15 cellular contexts compared by ENCODE assay signal in genomic region chr15:83248944-83249343, GRCh38. TPM values are rescaled to one million over a fixed set of nuclear protein-coding genes. Genes with fewer than 3 reads are reported as not detected.
DNase-seq lines count a peak whose midpoint lies in the region; ATAC-seq and TF ChIP-seq lines count a peak whose summit lies in the region.
"Had no signal": no experiment of that assay in that cellular context is flagged by ENCODE, and none has a peak within 500 bp of the region (broad histone marks: within the 10 kb centered on the region; RNA-seq: fewer than 3 reads in every experiment).

No MANE protein-coding gene starts in this region.

- no CpG with 5 or more reads among the region's 3 CpGs for WGBS in neuronal stem cell (ENCODE audit: extremely low coverage in 2 of 2, insufficient read length in 2 of 2, insufficient replicate concordance in 1 of 2), 2 donors

- H3K4me3 ChIP-seq in BLaER1 (no peak overlapping the region), PC-3 (ENCODE audit: low read length) (no peak overlapping the region), neuronal stem cell (ENCODE audit: low read length in 2 of 2) (no peak overlapping the region), Peyer's patch (no peak overlapping the region)
- H3K4me3 ChIP-seq: GM12878 had no signal

- H3K36me3 ChIP-seq in BLaER1 (no peaks in the 10 kb centered on the region), PC-3 (ENCODE audit: low read depth, low read length) (no peaks in the 10 kb centered on the region), neuronal stem cell (replicated peaks in 1 of 2; ENCODE audit: control insufficient read depth in 2 of 2, insufficient read depth in 2 of 2, low read length in 2 of 2) (no peaks in the 10 kb centered on the region), Peyer's patch (no peaks in the 10 kb centered on the region)

- no peak overlapping the region for H3K23ac ChIP-seq in neuronal stem cell (ENCODE audit: low read depth, low read length, poor library complexity)

- no peaks in the 10 kb centered on the region for H3F3A ChIP-seq in PC-3 (ENCODE audit: low read length, unreplicated experiment)

- H4K20me1 ChIP-seq in BLaER1 (no peaks in the 10 kb centered on the region), PC-3 (ENCODE audit: low read length) (no peaks in the 10 kb centered on the region)

- POLR2A ChIA-PET in PC-3 (lab: Charles Lee; ENCODE audit: unreplicated experiment), result no interaction called here

- H2BK12ac ChIP-seq in neuronal stem cell (ENCODE audit: low read length), result no peak overlapping the region

- H3K4ac ChIP-seq in neuronal stem cell (ENCODE audit: low read length), result no peak overlapping the region

- H4K91ac ChIP-seq in neuronal stem cell (ENCODE audit: low read depth, low read length, poor library complexity), result no peak overlapping the region

- H3K18ac ChIP-seq in neuronal stem cell (ENCODE audit: low read length), result no peak overlapping the region

- H2AK5ac ChIP-seq in neuronal stem cell (ENCODE audit: low read depth, low read length), result no peak overlapping the region

- peak overlapping the region; percentile 3; the same call in 1 of the 2 replicates for H3K27ac ChIP-seq in BLaER1
- no peak overlapping the region for H3K27ac ChIP-seq in PC-3 (ENCODE audit: low read length)
- no peak overlapping the region for H3K27ac ChIP-seq in neuronal stem cell (replicated peaks; ENCODE audit: low read length)
- no peak overlapping the region for H3K27ac ChIP-seq in Peyer's patch
- H3K27ac ChIP-seq in foreskin keratinocyte, result no peak overlapping the region

- H3K14ac ChIP-seq in neuronal stem cell (ENCODE audit: low read length), result no peak overlapping the region

- H3K4me1 ChIP-seq in BLaER1 (no peaks in the 10 kb centered on the region; the same call in 1 of the 2 replicates), PC-3 (ENCODE audit: insufficient read depth, low read length) (peaks cover 11% of the 10 kb centered on the region), neuronal stem cell (ENCODE audit: control insufficient read depth in 2 of 2, insufficient read depth in 1 of 2, low read depth in 1 of 2, low read length in 2 of 2) (peaks cover 4 to 8% of the 10 kb centered on the region in 2 donors), Peyer's patch (no peaks in the 10 kb centered on the region), foreskin keratinocyte (no peaks in the 10 kb centered on the region)

- no peak overlapping the region for H2BK5ac ChIP-seq in neuronal stem cell (ENCODE audit: low read length)

- H3K9me3 ChIP-seq in BLaER1 (peaks cover 5% of the 10 kb centered on the region; the same call in 1 of the 2 replicates), PC-3 (ENCODE audit: low read length) (no peaks in the 10 kb centered on the region), neuronal stem cell (replicated peaks in 1 of 2; ENCODE audit: control insufficient read depth in 2 of 2, insufficient read depth in 1 of 2, low read depth in 1 of 2, low read length in 2 of 2) (no peaks in the 10 kb centered on the region), Peyer's patch (no peaks in the 10 kb centered on the region)

- H2BK15ac ChIP-seq in neuronal stem cell (ENCODE audit: low read length), result no peak overlapping the region

- no peaks in the 10 kb centered on the region for H3K79me1 ChIP-seq in neuronal stem cell (ENCODE audit: low read depth, low read length)

- TF ChIP-seq POLR2A in Peyer's patch (IDR thresholded peaks at IDR 0.05), result no peak

- H3K9ac ChIP-seq in BLaER1 (no peak overlapping the region), PC-3 (ENCODE audit: low read length) (no peak overlapping the region), neuronal stem cell (ENCODE audit: low read depth, low read length, poor library complexity) (no peak overlapping the region)

- ATAC-seq in PC-3 (no peak), foreskin keratinocyte (no peak), HG02571 (IDR thresholded peaks at IDR 0.05; ENCODE audit: unreplicated experiment) (no peak)

- H2BK120ac ChIP-seq in neuronal stem cell (ENCODE audit: low read depth, low read length), result no peak overlapping the region

- no peak for DNase-seq in PC-3
- peak; percentile 6 for DNase-seq in kidney tubule cell (ENCODE audit: low spot score)
- no peak for DNase-seq in neuronal stem cell (ENCODE audit: low spot score)
- DNase-seq in Peyer's patch, result no peak
- no peak for DNase-seq in foreskin keratinocyte
- DNase-seq: 8988T; CD4-positive, alpha-beta T cell; DMS 273 treated with DMSO at 0.1 percent for 48 hours had no signal

- H3K4me2 ChIP-seq in BLaER1 (no peak overlapping the region), PC-3 (ENCODE audit: low read length) (no peak overlapping the region), neuronal stem cell (ENCODE audit: insufficient read depth, low read length, poor library complexity, severe bottlenecking) (peak overlapping the region; percentile 27)

- CTCF ChIA-PET in PC-3 (lab: Charles Lee), result interaction anchor here (0.5 to 3.4 kb wide), 8 partner anchors 124 to 857 kb away, joined by 3 to 23 read pairs (median 6); no protein-coding TSS in a partner anchor

- H4K8ac ChIP-seq in neuronal stem cell (ENCODE audit: low read depth, low read length), result no peak overlapping the region

- no TSS peak for BruUV-seq in PC-3 (replicated peaks; lab: Mats Ljungman, UMichigan)

- H2AFZ ChIP-seq in PC-3 (ENCODE audit: low read length) (peak overlapping the region; percentile 32; the same call in 1 of the 2 replicates), neuronal stem cell (ENCODE audit: low read length) (no peak overlapping the region)

- no peaks in the 10 kb centered on the region for H3K9me2 ChIP-seq in PC-3 (replicated peaks; ENCODE audit: low read length)

- intact Hi-C loops in PC-3 (cut with micrococcal nuclease), result loop anchor here (1.0 kb wide), 3 partner anchors 131 to 310 kb away; no protein-coding TSS in a partner anchor

- H3K27me3 ChIP-seq in BLaER1, result no peaks in the 10 kb centered on the region
- H3K27me3 ChIP-seq in PC-3 (ENCODE audit: low read length), result no peaks in the 10 kb centered on the region
- H3K27me3 ChIP-seq in neuronal stem cell (ENCODE audit: control insufficient read depth in 3 of 3, insufficient read depth in 3 of 3, low read depth in 1 of 3, low read length in 3 of 3), result no peaks in the 10 kb centered on the region
- no peaks in the 10 kb centered on the region for H3K27me3 ChIP-seq in Peyer's patch
- H3K27me3 ChIP-seq in foreskin keratinocyte, result peaks cover 44% of the 10 kb centered on the region

- no peak for TF ChIP-seq CTCF in PC-3 (conservative IDR thresholded peaks at IDR 0.05; ENCODE audit: low read depth, low read length)
- TF ChIP-seq CTCF in Peyer's patch (IDR thresholded peaks at IDR 0.05), result no peak
- TF ChIP-seq CTCF in foreskin keratinocyte (conservative IDR thresholded peaks at IDR 0.05), result no peak

- no peaks in the 10 kb centered on the region for H3K79me2 ChIP-seq in PC-3 (ENCODE audit: low read length)

RNA-seq across cellular contexts. Expression of gene BNC1, which starts 35.5 kb away (rescaled TPM):
- total RNA-seq in PC-3 (2014; rRNA removed), result 0.92 and 2.4 TPM in 2 replicates
- 0.01 TPM for polyA plus RNA-seq in neuronal stem cell (2013, experiment 1 of 2)
- 0.03 TPM for polyA plus RNA-seq in neuronal stem cell (2013, experiment 2 of 2)
- not detected for total RNA-seq in Peyer's patch
- total RNA-seq in foreskin keratinocyte, result 140 and 167 TPM in 2 replicates
- 44.4 and 45.4 TPM in 2 replicates for polyA plus RNA-seq in foreskin keratinocyte
- total RNA-seq: Calu3; CD4-positive, alpha-beta T cell; G401; GM12878; H4; HepG2 had no signal
- polyA plus RNA-seq: HepG2 had no signal

RNA-seq across cellular contexts. Expression of gene HDGFL3, which starts 41.3 kb away (rescaled TPM):
- total RNA-seq in PC-3 (2014; rRNA removed), result 38.4 and 49.4 TPM in 2 replicates
- polyA plus RNA-seq in neuronal stem cell (2013, experiment 1 of 2), result 166 TPM
- polyA plus RNA-seq in neuronal stem cell (2013, experiment 2 of 2), result 171 TPM
- 10 to 100 TPM in 3 of 4 donors, 1 to 10 TPM in 1; 4.0 to 23.1 (median 14.2) TPM for total RNA-seq in Peyer's patch
- total RNA-seq in foreskin keratinocyte, result 57.0 and 61.3 TPM in 2 replicates
- 18.1 and 23.9 TPM in 2 replicates for polyA plus RNA-seq in foreskin keratinocyte

Comparison
In these comparisons a context has a peak if more than half of its experiments do, and no peak if none do; other contexts are left out.
1. RNA of gene BNC1, which starts 35.5 kb away (total RNA-seq): 140 to 167 TPM in foreskin keratinocyte; 0.92 to 2.4 TPM in PC-3 and not detected in Peyer's patch; every median in the first group is over 10 times any median in the second.